Comparison of ENCODE assay signal across 27 cellular contexts in genomic region chr3:197983076-197983475, GRCh38.
"Had no signal": no experiment of that assay in that cellular context is flagged by ENCODE, and none has a peak within 500 bp of the region (broad histone marks: within the 10 kb centered on the region; RNA-seq: fewer than 3 reads in every experiment).

No MANE protein-coding gene starts in this region.

- H3K4me3 Mint-ChIP-seq: activated B cell treated with CpG ODN at 0.5 μM for 24 hours; activated naive CD4-positive, alpha-beta T cell treated with anti-CD3 and anti-CD28 coated beads, Interleukin-2, amount 10 ng/mL, durations not matched to agents 7 days and 5 days; activated T-cell treated with anti-CD3 and anti-CD28 coated beads, Interleukin-2, amount 50 U/mL, for 24 hours; activated T-cell treated with anti-CD3 and anti-CD28 coated beads, Interleukin-2, amount 50 U/mL, for 72 hours; effector memory CD8-positive, alpha-beta T cell had no signal

- H3K27ac ChIP-seq: brain microvascular endothelial cell, esophagus muscularis mucosa, foreskin keratinocyte, gastrocnemius medialis, heart left ventricle, WERI-Rb-1 had no signal

- H3K36me3 Mint-ChIP-seq: activated naive CD4-positive, alpha-beta T cell treated with anti-CD3 and anti-CD28 coated beads, Interleukin-2, amount 10 ng/mL, durations not matched to agents 7 days and 5 days had no signal

- DNase-seq: activated B cell treated with CpG ODN at 0.5 μM for 24 hours; activated CD4-positive, alpha-beta T cell treated with anti-CD3 and anti-CD28 coated beads for 48 hours; activated CD4-positive, alpha-beta T cell treated with anti-CD3 and anti-CD28 coated beads, Interleukin-2, amount 50 U/mL, for 1 hour; activated CD4-positive, alpha-beta T cell treated with anti-CD3 and anti-CD28 coated beads, Interleukin-2, amount 50 U/mL, for 48 hours; activated CD8-positive, alpha-beta memory T cell treated with anti-CD3 and anti-CD28 coated beads, Interleukin-2, amount 50 U/mL, for 48 hours; activated gamma-delta T cell; activated naive CD4-positive, alpha-beta T cell; activated naive CD4-positive, alpha-beta T cell treated with anti-CD3 and anti-CD28 coated beads, Interleukin-2, amount 10 ng/mL, durations not matched to agents 7 days and 5 days; activated T-cell treated with anti-CD3 and anti-CD28 coated beads for 4 hours; activated T-cell treated with anti-CD3 and anti-CD28 coated beads, Interleukin-2, amount 50 U/mL, for 24 hours; activated T-cell treated with anti-CD3 and anti-CD28 coated beads, Interleukin-2, amount 50 U/mL, for 72 hours; amniotic stem cell; anterior cingulate cortex; brain microvascular endothelial cell; cortex of kidney; dermis blood vessel endothelial cell; effector CD4-positive, alpha-beta T cell; effector memory CD8-positive, alpha-beta T cell; erythroblast; foreskin keratinocyte; gastrocnemius medialis; glutamatergic neuron; heart left ventricle; T1000; WERI-Rb-1 had no signal

- H3K36me3 ChIP-seq: brain microvascular endothelial cell, gastrocnemius medialis, WERI-Rb-1 had no signal

- H3K9me3 ChIP-seq: esophagus muscularis mucosa, gastrocnemius medialis, heart left ventricle had no signal

- H3K4me3 ChIP-seq: esophagus muscularis mucosa, gastrocnemius medialis, heart left ventricle had no signal

- H3K27me3 ChIP-seq: brain microvascular endothelial cell, esophagus muscularis mucosa, foreskin keratinocyte, gastrocnemius medialis, heart left ventricle had no signal

- H3K9me3 Mint-ChIP-seq: activated B cell treated with CpG ODN at 0.5 μM for 24 hours; activated naive CD4-positive, alpha-beta T cell treated with anti-CD3 and anti-CD28 coated beads, Interleukin-2, amount 10 ng/mL, durations not matched to agents 7 days and 5 days; activated T-cell treated with anti-CD3 and anti-CD28 coated beads, Interleukin-2, amount 50 U/mL, for 24 hours; activated T-cell treated with anti-CD3 and anti-CD28 coated beads, Interleukin-2, amount 50 U/mL, for 72 hours; effector memory CD8-positive, alpha-beta T cell had no signal

- H3K4me1 ChIP-seq: esophagus muscularis mucosa, foreskin keratinocyte, gastrocnemius medialis, heart left ventricle had no signal

- H3K27ac Mint-ChIP-seq: activated B cell treated with CpG ODN at 0.5 μM for 24 hours; activated naive CD4-positive, alpha-beta T cell treated with anti-CD3 and anti-CD28 coated beads, Interleukin-2, amount 10 ng/mL, durations not matched to agents 7 days and 5 days; activated T-cell treated with anti-CD3 and anti-CD28 coated beads, Interleukin-2, amount 50 U/mL, for 24 hours; activated T-cell treated with anti-CD3 and anti-CD28 coated beads, Interleukin-2, amount 50 U/mL, for 72 hours; effector memory CD8-positive, alpha-beta T cell had no signal

- ATAC-seq: activated CD4-positive, CD25-positive, alpha-beta regulatory T cell treated with anti-CD3 and anti-CD28 coated beads, Interleukin-2, amount 50 U/mL, for 24 hours; activated T-cell treated with anti-CD3 and anti-CD28 coated beads, Interleukin-2, amount 50 U/mL, for 72 hours; effector memory CD8-positive, alpha-beta T cell; foreskin keratinocyte; gastrocnemius medialis; heart left ventricle had no signal

- H3K27me3 Mint-ChIP-seq: activated B cell treated with CpG ODN at 0.5 μM for 24 hours; activated naive CD4-positive, alpha-beta T cell treated with anti-CD3 and anti-CD28 coated beads, Interleukin-2, amount 10 ng/mL, durations not matched to agents 7 days and 5 days; activated T-cell treated with anti-CD3 and anti-CD28 coated beads, Interleukin-2, amount 50 U/mL, for 24 hours; effector memory CD8-positive, alpha-beta T cell had no signal
